10 cellular contexts compared by ENCODE assay signal in the genomic region with DNA sequence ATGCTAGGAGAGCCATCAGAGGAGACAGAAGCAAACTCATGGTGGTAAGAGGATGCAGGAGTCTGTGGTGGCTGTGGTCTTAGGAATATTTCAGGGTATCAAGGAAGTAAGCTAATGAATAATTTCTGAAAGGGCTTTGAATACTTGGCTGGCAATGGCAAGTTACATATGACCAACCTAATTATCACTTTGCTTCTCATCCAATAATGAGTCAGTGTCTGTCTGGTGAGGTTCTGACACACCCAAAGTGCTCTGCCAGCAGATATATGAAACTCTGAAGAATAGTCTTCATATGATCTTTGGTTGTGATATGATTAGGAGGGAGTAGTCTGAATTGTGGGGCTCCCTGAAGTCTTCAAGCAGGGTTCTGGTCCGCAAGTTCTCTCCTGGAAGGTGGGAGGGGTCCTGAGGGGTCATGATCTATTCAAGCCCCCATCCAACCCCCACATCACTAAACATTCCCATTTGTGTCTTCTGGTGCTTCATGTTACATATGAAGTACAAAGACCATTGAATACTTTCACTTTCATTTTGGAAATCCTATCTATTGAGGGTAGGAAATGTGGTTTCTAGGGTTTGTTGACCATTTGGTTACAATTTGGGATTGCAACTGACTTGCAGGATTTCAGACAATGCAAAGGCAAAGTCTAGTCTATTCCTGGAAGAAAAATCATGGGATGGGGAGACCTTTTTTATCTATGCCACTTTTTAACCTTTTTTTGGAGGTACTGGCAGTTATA.
DNase-seq lines count a peak whose midpoint lies in the region; ATAC-seq and TF ChIP-seq lines count a peak whose summit lies in the region.
"Had no signal": no experiment of that assay in that cellular context is flagged by ENCODE, and none has a peak within 500 bp of the region (broad histone marks: within the 10 kb centered on the region; RNA-seq: fewer than 3 reads in every experiment).

No MANE protein-coding gene starts in this region.

- 95% methylated on average over 1 of the region's 1 CpG for WGBS in prostate gland

- TF ChIP-seq CTCF in prostate gland (IDR thresholded peaks at IDR 0.05) (no peak), progenitor cell of endocrine pancreas (IDR thresholded peaks at IDR 0.05; ENCODE audit: unreplicated experiment) (no peak)

- no peak overlapping the region for H3K4me3 ChIP-seq in prostate gland
- H3K4me3 ChIP-seq: psoas muscle, tibial artery had no signal

- H3K27me3 ChIP-seq in prostate gland (replicated peaks; ENCODE audit: insufficient read depth) = no peaks in the 10 kb centered on the region
- H3K27me3 ChIP-seq: tibial artery had no signal

- intact Hi-C loops in prostate gland (cut with DNase I) = no loop called here

- H3K36me3 ChIP-seq in prostate gland = no peaks in the 10 kb centered on the region
- H3K36me3 ChIP-seq: tibial artery had no signal

- H3K27ac Mint-ChIP-seq in activated T-cell treated with anti-CD3 and anti-CD28 coated beads, Interleukin-2, amount 50 U/mL, for 72 hours = peak overlapping the region; percentile 60
- H3K27ac Mint-ChIP-seq in progenitor cell of endocrine pancreas = no peak overlapping the region

- peaks cover 40% of the 10 kb centered on the region for H3K27me3 Mint-ChIP-seq in activated T-cell treated with anti-CD3 and anti-CD28 coated beads, Interleukin-2, amount 50 U/mL, for 72 hours (ENCODE audit: low read depth)
- H3K27me3 Mint-ChIP-seq in progenitor cell of endocrine pancreas = no peaks in the 10 kb centered on the region

- ATAC-seq in HG03342 (IDR thresholded peaks at IDR 0.05; ENCODE audit: unreplicated experiment) (peak; percentile 49), GM18861 (IDR thresholded peaks at IDR 0.05; ENCODE audit: unreplicated experiment) (no peak)
- peak; percentile 93 to 94 for ATAC-seq in activated T-cell treated with anti-CD3 and anti-CD28 coated beads, Interleukin-2, amount 50 U/mL, for 72 hours (replicated peaks in 1 of 2)
- ATAC-seq: psoas muscle had no signal

- peak overlapping the region; percentile 56 to 75 for H3K4me3 Mint-ChIP-seq in activated T-cell treated with anti-CD3 and anti-CD28 coated beads, Interleukin-2, amount 50 U/mL, for 72 hours
- H3K4me3 Mint-ChIP-seq in progenitor cell of endocrine pancreas (ENCODE audit: low read depth) = no peak overlapping the region

- no peaks in the 10 kb centered on the region for H3K4me1 ChIP-seq in prostate gland (replicated peaks)
- H3K4me1 ChIP-seq: psoas muscle had no signal

- no peak for TF ChIP-seq POLR2A in prostate gland (IDR thresholded peaks at IDR 0.05)

- no peaks in the 10 kb centered on the region for H3K36me3 Mint-ChIP-seq in activated T-cell treated with anti-CD3 and anti-CD28 coated beads, Interleukin-2, amount 50 U/mL, for 72 hours (ENCODE audit: insufficient read depth in 2 of 2)
- H3K36me3 Mint-ChIP-seq in progenitor cell of endocrine pancreas (ENCODE audit: insufficient read depth) = no peaks in the 10 kb centered on the region

- no peaks in the 10 kb centered on the region for H3K9me3 ChIP-seq in prostate gland
- H3K9me3 ChIP-seq: psoas muscle, tibial artery had no signal

- no peaks in the 10 kb centered on the region for H3K9me3 Mint-ChIP-seq in activated T-cell treated with anti-CD3 and anti-CD28 coated beads, Interleukin-2, amount 50 U/mL, for 72 hours
- no peaks in the 10 kb centered on the region for H3K9me3 Mint-ChIP-seq in progenitor cell of endocrine pancreas (ENCODE audit: low read depth)

- no peak overlapping the region for H3K27ac ChIP-seq in prostate gland
- H3K27ac ChIP-seq: psoas muscle, tibial artery had no signal

- H3K4me1 Mint-ChIP-seq in activated T-cell treated with anti-CD3 and anti-CD28 coated beads, Interleukin-2, amount 50 U/mL, for 72 hours (ENCODE audit: low read depth) = peaks cover 39% of the 10 kb centered on the region
- H3K4me1 Mint-ChIP-seq in progenitor cell of endocrine pancreas (ENCODE audit: low read depth) = peaks cover 1% of the 10 kb centered on the region

- DNase-seq in EL (peak; percentile 41), kidney glomerular epithelial cell (lab: John Stamatoyannopoulos, UW) (peak; percentile 66), prostate gland (ENCODE audit: low spot score) (no peak), NCI-H446 treated with DMSO at 0.1 percent for 48 hours (lab: John Stamatoyannopoulos, UW) (no peak), progenitor cell of endocrine pancreas (ENCODE audit: low spot score, unreplicated experiment) (no peak)
- peak; percentile 5 to 29 for DNase-seq in activated T-cell treated with anti-CD3 and anti-CD28 coated beads, Interleukin-2, amount 50 U/mL, for 72 hours
- DNase-seq: psoas muscle, tibial artery had no signal

Comparison
In these comparisons a context has a peak if more than half of its experiments do, and no peak if none do; other contexts are left out.
1. DNase-seq: peak in EL (single experiment), activated T-cell treated with anti-CD3 and anti-CD28 coated beads, Interleukin-2, amount 50 U/mL, for 72 hours (2 of 2) and kidney glomerular epithelial cell (single experiment); none in prostate gland (single experiment), NCI-H446 treated with DMSO at 0.1 percent for 48 hours (single experiment) and progenitor cell of endocrine pancreas (single experiment).